Comparison of ENCODE assay signal across 17 cellular contexts in genomic region chr10:69495666-69496065, GRCh38.
"Had no signal": no experiment of that assay in that cellular context is flagged by ENCODE, and none has a peak within 500 bp of the region (broad histone marks: within the 10 kb centered on the region; RNA-seq: fewer than 3 reads in every experiment).

No MANE protein-coding gene starts in this region.

- ATAC-seq: activated CD8-positive, alpha-beta memory T cell treated with anti-CD3 and anti-CD28 coated beads, Interleukin-2, amount 10 ng/mL, durations not matched to agents 7 days and 5 days; body of pancreas; left lobe of liver; mucosa of descending colon; naive thymus-derived CD4-positive, alpha-beta T cell; pancreas; SK-N-SH treated with all-trans-retinoic acid at 6 μM for 48 hours; stimulated activated naive CD8-positive, alpha-beta T cell treated with anti-CD3 and anti-CD28 coated beads, Interleukin-15, amount 100 ng/mL, for 72 hours had no signal

- H3K4me3 Mint-ChIP-seq: activated CD8-positive, alpha-beta memory T cell treated with anti-CD3 and anti-CD28 coated beads, Interleukin-2, amount 10 ng/mL, durations not matched to agents 7 days and 5 days; activated naive CD4-positive, alpha-beta T cell treated with anti-CD3 and anti-CD28 coated beads, Interleukin-2, amount 50 U/mL, for 24 hours; naive thymus-derived CD4-positive, alpha-beta T cell; stimulated activated naive CD8-positive, alpha-beta T cell treated with anti-CD3 and anti-CD28 coated beads, Interleukin-15, amount 100 ng/mL, for 72 hours had no signal

- H3K36me3 Mint-ChIP-seq: activated CD8-positive, alpha-beta memory T cell treated with anti-CD3 and anti-CD28 coated beads, Interleukin-2, amount 10 ng/mL, durations not matched to agents 7 days and 5 days; activated naive CD4-positive, alpha-beta T cell treated with anti-CD3 and anti-CD28 coated beads, Interleukin-2, amount 50 U/mL, for 24 hours; naive thymus-derived CD4-positive, alpha-beta T cell had no signal

- H3K27ac ChIP-seq: pancreas had no signal

- H3K36me3 ChIP-seq: pancreas, tibial artery had no signal

- H3K27me3 ChIP-seq: body of pancreas, pancreas, tibial artery had no signal

- H3K27ac Mint-ChIP-seq: activated CD8-positive, alpha-beta memory T cell treated with anti-CD3 and anti-CD28 coated beads, Interleukin-2, amount 10 ng/mL, durations not matched to agents 7 days and 5 days; activated naive CD4-positive, alpha-beta T cell treated with anti-CD3 and anti-CD28 coated beads, Interleukin-2, amount 50 U/mL, for 24 hours; naive thymus-derived CD4-positive, alpha-beta T cell; stimulated activated naive CD8-positive, alpha-beta T cell treated with anti-CD3 and anti-CD28 coated beads, Interleukin-15, amount 100 ng/mL, for 72 hours had no signal

- H3K4me1 ChIP-seq: body of pancreas, pancreas had no signal

- H3K27me3 Mint-ChIP-seq: activated CD8-positive, alpha-beta memory T cell treated with anti-CD3 and anti-CD28 coated beads, Interleukin-2, amount 10 ng/mL, durations not matched to agents 7 days and 5 days; activated naive CD4-positive, alpha-beta T cell treated with anti-CD3 and anti-CD28 coated beads, Interleukin-2, amount 50 U/mL, for 24 hours; naive thymus-derived CD4-positive, alpha-beta T cell; stimulated activated naive CD8-positive, alpha-beta T cell treated with anti-CD3 and anti-CD28 coated beads, Interleukin-15, amount 100 ng/mL, for 72 hours had no signal

- H3K4me3 ChIP-seq: body of pancreas, mucosa of descending colon, pancreas, tibial artery had no signal

- DNase-seq: activated CD4-positive, alpha-beta T cell treated with anti-CD3 and anti-CD28 coated beads for 1 hour; activated CD4-positive, alpha-beta T cell treated with anti-CD3 and anti-CD28 coated beads, Interleukin-2, amount 50 U/mL, for 48 hours; activated CD8-positive, alpha-beta memory T cell treated with anti-CD3 and anti-CD28 coated beads, Interleukin-2, amount 10 ng/mL, durations not matched to agents 7 days and 5 days; activated T-cell treated with anti-CD3 and anti-CD28 coated beads, Interleukin-2, amount 50 U/mL, for 1 hour; amniotic stem cell; body of pancreas; effector memory CD4-positive, alpha-beta T cell; foreskin melanocyte; mucosa of descending colon; naive thymus-derived CD4-positive, alpha-beta T cell; pancreas; stimulated activated naive CD8-positive, alpha-beta T cell treated with anti-CD3 and anti-CD28 coated beads, Interleukin-15, amount 100 ng/mL, for 72 hours; T-helper 1 cell had no signal

- H3K9me3 Mint-ChIP-seq: activated naive CD4-positive, alpha-beta T cell treated with anti-CD3 and anti-CD28 coated beads, Interleukin-2, amount 50 U/mL, for 24 hours; naive thymus-derived CD4-positive, alpha-beta T cell; stimulated activated naive CD8-positive, alpha-beta T cell treated with anti-CD3 and anti-CD28 coated beads, Interleukin-15, amount 100 ng/mL, for 72 hours had no signal
